In the genomic region with DNA sequence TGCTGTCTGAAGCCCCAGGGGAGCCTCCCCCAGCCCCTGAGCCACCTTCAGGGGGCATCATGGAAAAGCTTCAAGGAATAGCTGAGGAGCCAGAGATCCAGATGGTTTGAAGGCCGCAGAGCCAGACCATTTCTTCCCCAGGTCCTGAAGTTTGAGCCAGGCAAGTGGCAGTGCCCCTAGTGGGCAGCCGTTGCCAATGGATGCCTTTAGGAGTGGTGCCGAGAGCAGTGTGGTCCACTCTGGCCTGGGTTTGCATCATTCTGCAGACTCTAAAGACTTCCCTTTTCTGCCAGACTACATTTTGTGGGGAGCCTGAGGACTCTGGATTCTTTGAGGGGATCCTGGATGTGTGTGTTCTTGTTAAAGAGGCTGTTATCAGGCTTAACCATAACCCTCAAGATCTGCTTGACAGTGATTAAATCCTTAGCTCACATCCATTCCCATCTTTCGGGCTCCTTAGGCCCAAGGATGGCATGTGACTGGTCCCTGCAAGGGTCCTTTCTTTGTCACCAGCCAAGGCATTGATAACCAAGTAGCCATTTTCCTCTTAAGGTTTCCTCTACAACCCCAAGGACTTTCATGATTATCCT, we compare ENCODE assay signal across 10 cellular contexts. TPM values are rescaled to one million over a fixed set of nuclear protein-coding genes. Genes with fewer than 3 reads are reported as not detected.
A peak's percentile ranks its signal among the peaks of the same experiment; 100 is the strongest.
DNase-seq lines count a peak whose midpoint lies in the region; ATAC-seq and TF ChIP-seq lines count a peak whose summit lies in the region.
"Had no signal": no experiment of that assay in that cellular context is flagged by ENCODE, and none has a peak within 500 bp of the region (broad histone marks: within the 10 kb centered on the region; RNA-seq: fewer than 3 reads in every experiment).

No MANE protein-coding gene starts in this region.

- ATAC-seq in SK-N-SH treated with all-trans-retinoic acid at 6 μM for 48 hours (peak; percentile 85), foreskin keratinocyte (peak; percentile 44), thoracic aorta (ENCODE audit: insufficient number of reproducible peaks, low FRiP score, low read depth) (no peak)

- H3K4me1 ChIP-seq in foreskin keratinocyte (no peaks in the 10 kb centered on the region), thoracic aorta (ENCODE audit: control insufficient read depth in 1 of 2, low read depth in 2 of 2) (no peaks in the 10 kb centered on the region)
- H3K4me1 ChIP-seq: SJSA1 had no signal

- peak; percentile 61 for TF ChIP-seq CTCF in foreskin keratinocyte (conservative IDR thresholded peaks at IDR 0.05)
- peak; percentile 33 for TF ChIP-seq CTCF in thoracic aorta (IDR thresholded peaks at IDR 0.05)

- H3K27me3 ChIP-seq in foreskin keratinocyte: no peaks in the 10 kb centered on the region
- H3K27me3 ChIP-seq in thoracic aorta (replicated peaks; ENCODE audit: insufficient read depth): no peaks in the 10 kb centered on the region
- H3K27me3 ChIP-seq: SJSA1 had no signal

- peaks cover 40% of the 10 kb centered on the region for H3K36me3 ChIP-seq in thoracic aorta

- H3K27ac ChIP-seq in foreskin keratinocyte: no peak overlapping the region
- H3K27ac ChIP-seq in thoracic aorta: no peak overlapping the region
- H3K27ac ChIP-seq: SJSA1 had no signal

- H3K4me3 ChIP-seq in thoracic aorta: no peak overlapping the region
- H3K4me3 ChIP-seq: SJSA1 had no signal

- DNase-seq in SIG-M5 treated with dmso at 0.1 percent for 504 hours (lab: John Stamatoyannopoulos, UW; ENCODE audit: unreplicated experiment) (peak; percentile 61), SIG-M5 (lab: John Stamatoyannopoulos, UW) (no peak), foreskin keratinocyte (no peak), thoracic aorta (ENCODE audit: low spot score) (no peak), nucleus accumbens (lab: John Stamatoyannopoulos, UW) (no peak), superior temporal gyrus (ENCODE audit: extremely low spot score) (no peak), GOT3 (lab: John Stamatoyannopoulos, UW) (no peak)
- DNase-seq: CD8-positive, alpha-beta memory T cell had no signal

- H3K9me3 ChIP-seq in thoracic aorta: no peaks in the 10 kb centered on the region
- H3K9me3 ChIP-seq: SJSA1 had no signal

TF ChIP-seq in SK-N-SH treated with all-trans-retinoic acid at 6 μM for 48 hours, 23 proteins besides CTCF, POLR2A, EP300 and RAD21:
- TF ChIP-seq, protein P1, sequence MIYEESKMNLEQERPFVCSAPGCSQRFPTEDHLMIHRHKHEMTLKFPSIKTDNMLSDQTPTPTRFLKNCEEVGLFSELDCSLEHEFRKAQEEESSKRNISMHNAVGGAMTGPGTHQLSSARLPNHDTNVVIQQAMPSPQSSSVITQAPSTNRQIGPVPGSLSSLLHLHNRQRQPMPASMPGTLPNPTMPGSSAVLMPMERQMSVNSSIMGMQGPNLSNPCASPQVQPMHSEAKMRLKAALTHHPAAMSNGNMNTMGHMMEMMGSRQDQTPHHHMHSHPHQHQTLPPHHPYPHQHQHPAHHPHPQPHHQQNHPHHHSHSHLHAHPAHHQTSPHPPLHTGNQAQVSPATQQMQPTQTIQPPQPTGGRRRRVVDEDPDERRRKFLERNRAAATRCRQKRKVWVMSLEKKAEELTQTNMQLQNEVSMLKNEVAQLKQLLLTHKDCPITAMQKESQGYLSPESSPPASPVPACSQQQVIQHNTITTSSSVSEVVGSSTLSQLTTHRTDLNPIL (CRISPR knock-in tag; IDR thresholded peaks at IDR 0.05; ENCODE audit: low read depth): no peak
- no peak for TF ChIP-seq CSDC2 (CRISPR knock-in tag; IDR thresholded peaks at IDR 0.05)
- TF ChIP-seq ZFP30 (CRISPR knock-in tag; IDR thresholded peaks at IDR 0.05): no peak
- TF ChIP-seq ARNTL (CRISPR knock-in tag; IDR thresholded peaks at IDR 0.05; ENCODE audit: borderline replicate concordance, low read depth): no peak
- TF ChIP-seq ZNF565 (CRISPR knock-in tag; conservative IDR thresholded peaks at IDR 0.05; ENCODE audit: low read depth): no peak
- no peak for TF ChIP-seq ISL1 (CRISPR knock-in tag; IDR thresholded peaks at IDR 0.05)
- no peak for TF ChIP-seq ZNF70 (CRISPR knock-in tag; IDR thresholded peaks at IDR 0.05)
- TF ChIP-seq, protein P2, sequence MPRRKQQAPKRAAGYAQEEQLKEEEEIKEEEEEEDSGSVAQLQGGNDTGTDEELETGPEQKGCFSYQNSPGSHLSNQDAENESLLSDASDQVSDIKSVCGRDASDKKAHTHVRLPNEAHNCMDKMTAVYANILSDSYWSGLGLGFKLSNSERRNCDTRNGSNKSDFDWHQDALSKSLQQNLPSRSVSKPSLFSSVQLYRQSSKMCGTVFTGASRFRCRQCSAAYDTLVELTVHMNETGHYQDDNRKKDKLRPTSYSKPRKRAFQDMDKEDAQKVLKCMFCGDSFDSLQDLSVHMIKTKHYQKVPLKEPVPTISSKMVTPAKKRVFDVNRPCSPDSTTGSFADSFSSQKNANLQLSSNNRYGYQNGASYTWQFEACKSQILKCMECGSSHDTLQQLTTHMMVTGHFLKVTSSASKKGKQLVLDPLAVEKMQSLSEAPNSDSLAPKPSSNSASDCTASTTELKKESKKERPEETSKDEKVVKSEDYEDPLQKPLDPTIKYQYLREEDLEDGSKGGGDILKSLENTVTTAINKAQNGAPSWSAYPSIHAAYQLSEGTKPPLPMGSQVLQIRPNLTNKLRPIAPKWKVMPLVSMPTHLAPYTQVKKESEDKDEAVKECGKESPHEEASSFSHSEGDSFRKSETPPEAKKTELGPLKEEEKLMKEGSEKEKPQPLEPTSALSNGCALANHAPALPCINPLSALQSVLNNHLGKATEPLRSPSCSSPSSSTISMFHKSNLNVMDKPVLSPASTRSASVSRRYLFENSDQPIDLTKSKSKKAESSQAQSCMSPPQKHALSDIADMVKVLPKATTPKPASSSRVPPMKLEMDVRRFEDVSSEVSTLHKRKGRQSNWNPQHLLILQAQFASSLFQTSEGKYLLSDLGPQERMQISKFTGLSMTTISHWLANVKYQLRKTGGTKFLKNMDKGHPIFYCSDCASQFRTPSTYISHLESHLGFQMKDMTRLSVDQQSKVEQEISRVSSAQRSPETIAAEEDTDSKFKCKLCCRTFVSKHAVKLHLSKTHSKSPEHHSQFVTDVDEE (CRISPR knock-in tag; IDR thresholded peaks at IDR 0.05): no peak
- TF ChIP-seq ZC3H10 (CRISPR knock-in tag; IDR thresholded peaks at IDR 0.05): no peak
- no peak for TF ChIP-seq OSR1 (CRISPR knock-in tag; IDR thresholded peaks at IDR 0.05)
- TF ChIP-seq, protein P3, sequence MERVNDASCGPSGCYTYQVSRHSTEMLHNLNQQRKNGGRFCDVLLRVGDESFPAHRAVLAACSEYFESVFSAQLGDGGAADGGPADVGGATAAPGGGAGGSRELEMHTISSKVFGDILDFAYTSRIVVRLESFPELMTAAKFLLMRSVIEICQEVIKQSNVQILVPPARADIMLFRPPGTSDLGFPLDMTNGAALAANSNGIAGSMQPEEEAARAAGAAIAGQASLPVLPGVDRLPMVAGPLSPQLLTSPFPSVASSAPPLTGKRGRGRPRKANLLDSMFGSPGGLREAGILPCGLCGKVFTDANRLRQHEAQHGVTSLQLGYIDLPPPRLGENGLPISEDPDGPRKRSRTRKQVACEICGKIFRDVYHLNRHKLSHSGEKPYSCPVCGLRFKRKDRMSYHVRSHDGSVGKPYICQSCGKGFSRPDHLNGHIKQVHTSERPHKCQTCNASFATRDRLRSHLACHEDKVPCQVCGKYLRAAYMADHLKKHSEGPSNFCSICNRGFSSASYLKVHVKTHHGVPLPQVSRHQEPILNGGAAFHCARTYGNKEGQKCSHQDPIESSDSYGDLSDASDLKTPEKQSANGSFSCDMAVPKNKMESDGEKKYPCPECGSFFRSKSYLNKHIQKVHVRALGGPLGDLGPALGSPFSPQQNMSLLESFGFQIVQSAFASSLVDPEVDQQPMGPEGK (CRISPR knock-in tag; IDR thresholded peaks at IDR 0.05; ENCODE audit: borderline replicate concordance): no peak
- no peak for TF ChIP-seq BACH2 (CRISPR knock-in tag; IDR thresholded peaks at IDR 0.05; ENCODE audit: borderline replicate concordance)
- TF ChIP-seq ZNF8 (CRISPR knock-in tag; IDR thresholded peaks at IDR 0.05): no peak
- TF ChIP-seq GLIS3 (CRISPR knock-in tag; IDR thresholded peaks at IDR 0.05): no peak
- TF ChIP-seq, protein P4, sequence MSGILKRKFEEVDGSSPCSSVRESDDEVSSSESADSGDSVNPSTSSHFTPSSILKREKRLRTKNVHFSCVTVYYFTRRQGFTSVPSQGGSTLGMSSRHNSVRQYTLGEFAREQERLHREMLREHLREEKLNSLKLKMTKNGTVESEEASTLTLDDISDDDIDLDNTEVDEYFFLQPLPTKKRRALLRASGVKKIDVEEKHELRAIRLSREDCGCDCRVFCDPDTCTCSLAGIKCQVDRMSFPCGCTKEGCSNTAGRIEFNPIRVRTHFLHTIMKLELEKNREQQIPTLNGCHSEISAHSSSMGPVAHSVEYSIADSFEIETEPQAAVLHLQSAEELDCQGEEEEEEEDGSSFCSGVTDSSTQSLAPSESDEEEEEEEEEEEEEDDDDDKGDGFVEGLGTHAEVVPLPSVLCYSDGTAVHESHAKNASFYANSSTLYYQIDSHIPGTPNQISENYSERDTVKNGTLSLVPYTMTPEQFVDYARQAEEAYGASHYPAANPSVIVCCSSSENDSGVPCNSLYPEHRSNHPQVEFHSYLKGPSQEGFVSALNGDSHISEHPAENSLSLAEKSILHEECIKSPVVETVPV (CRISPR knock-in tag; IDR thresholded peaks at IDR 0.05): no peak

RNA-seq across cellular contexts. Expression of a gene that starts 13.1 kb away (rescaled TPM):
- total RNA-seq in foreskin keratinocyte: 10.1 and 10.2 TPM in 2 replicates
- polyA plus RNA-seq in foreskin keratinocyte: 8.7 and 8.9 TPM in 2 replicates
- 10 to 100 TPM; 13.4 to 34.7 TPM for total RNA-seq in thoracic aorta

RNA-seq across cellular contexts. Expression of a gene that starts 14.4 kb away (rescaled TPM):
- total RNA-seq in foreskin keratinocyte (0.46 and 0.51 TPM in 2 replicates), thoracic aorta (1 to 10 TPM in 1 of 2 donors, not detected in 1; 1.6 TPM)
- polyA plus RNA-seq in foreskin keratinocyte: 0.27 and 0.34 TPM in 2 replicates
- polyA plus RNA-seq: CD8-positive, alpha-beta memory T cell had no signal

RNA-seq across cellular contexts. Expression of a gene that starts 27.3 kb away (rescaled TPM):
- total RNA-seq in foreskin keratinocyte (6.8 and 7.5 TPM in 2 replicates), thoracic aorta (10 to 100 TPM; 10.0 to 13.4 TPM)
- polyA plus RNA-seq in foreskin keratinocyte: 5.5 and 5.9 TPM in 2 replicates

RNA-seq across cellular contexts. Expression of a gene that starts 32.8 kb away (rescaled TPM):
- 49.3 and 51.7 TPM in 2 replicates for total RNA-seq in foreskin keratinocyte
- polyA plus RNA-seq in foreskin keratinocyte: 57.2 and 62.6 TPM in 2 replicates
- 10 to 100 TPM; 21.4 to 44.3 TPM for total RNA-seq in thoracic aorta

RNA-seq across cellular contexts. Expression of a gene that starts 34.0 kb away (rescaled TPM):
- 9.9 and 12.6 TPM in 2 replicates for total RNA-seq in foreskin keratinocyte
- 6.5 and 7.3 TPM in 2 replicates for polyA plus RNA-seq in foreskin keratinocyte
- 10 to 100 TPM; 18.9 to 20.2 TPM for total RNA-seq in thoracic aorta
